Comparison of ENCODE assay signal across 25 cellular contexts in the genomic region with DNA sequence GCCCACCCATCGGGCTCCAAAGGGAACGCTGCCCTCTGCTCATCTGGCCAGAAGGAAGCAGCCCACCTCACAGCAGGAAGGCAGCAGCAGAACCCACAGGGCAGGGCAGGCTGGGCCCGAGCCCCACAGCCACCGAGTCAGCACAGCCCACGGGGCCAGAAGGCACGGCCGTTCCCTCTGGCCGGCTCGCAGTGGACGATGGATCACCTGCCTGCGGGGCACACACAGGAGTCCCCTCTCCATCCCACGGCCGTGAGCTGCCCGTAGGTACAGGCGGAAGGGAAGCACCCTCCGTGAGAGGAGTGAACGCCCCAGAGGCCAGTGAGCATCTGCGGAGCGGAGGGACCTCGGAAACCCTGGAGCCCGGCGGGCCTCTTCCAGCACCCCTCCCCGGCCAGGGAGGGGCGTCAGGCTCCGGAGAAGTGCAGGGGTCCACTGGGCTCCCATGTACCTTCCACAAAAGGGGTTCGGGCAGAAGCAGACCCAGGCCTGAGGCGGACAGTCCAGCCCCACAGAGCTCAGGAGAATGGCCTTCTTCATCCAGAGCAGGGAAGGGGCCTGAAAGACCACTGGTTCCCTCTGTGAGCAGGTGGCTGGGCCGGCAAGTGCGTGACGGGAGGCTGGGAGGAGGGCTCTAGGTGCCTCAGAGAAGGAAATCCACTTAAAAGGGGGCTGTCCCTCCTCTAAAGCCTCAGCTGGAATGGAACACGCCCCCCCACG. TPM values are rescaled to one million over a fixed set of nuclear protein-coding genes. Genes with fewer than 3 reads are reported as not detected.
DNase-seq lines count a peak whose midpoint lies in the region; ATAC-seq, FAIRE-seq and TF ChIP-seq lines count a peak whose summit lies in the region.
"Had no signal": no experiment of that assay in that cellular context is flagged by ENCODE, and none has a peak within 500 bp of the region (broad histone marks: within the 10 kb centered on the region; RNA-seq: fewer than 3 reads in every experiment).

No MANE protein-coding gene starts in this region.

- POLR2A ChIA-PET in SK-N-SH (lab: Yijun Ruan, JAX) = interaction anchor here (0.6 kb wide), 1 partner anchor 12 kb away, joined by 3 read pairs; no protein-coding TSS in a partner anchor
- POLR2A ChIA-PET in GM12878 (lab: Charles Lee) = interaction anchor here (0.7 kb wide), 1 partner anchor 38 kb away, joined by 4 read pairs; no protein-coding TSS in a partner anchor
- POLR2A ChIA-PET in HepG2 (lab: Yijun Ruan, JAX) = no interaction called here
- POLR2A ChIA-PET in activated CD4-positive, alpha-beta memory T cell treated with anti-CD3 and anti-CD28 coated beads, Interleukin-2, amount 10 ng/mL, durations not matched to agents 7 days and 5 days (lab: Charles Lee) = no interaction called here

- H3K27ac Mint-ChIP-seq in activated CD4-positive, alpha-beta memory T cell treated with anti-CD3 and anti-CD28 coated beads, Interleukin-2, amount 10 ng/mL, durations not matched to agents 7 days and 5 days = no peak overlapping the region
- H3K27ac Mint-ChIP-seq: CD8-positive, alpha-beta T cell had no signal

- intact Hi-C loops in GM12878 (cut with micrococcal nuclease; ENCODE audit: unreplicated experiment) (no loop called here), HepG2 (cut with micrococcal nuclease; ENCODE audit: unreplicated experiment) (no loop called here)

- FAIRE-seq in GM12878 (lab: Jason Lieb, UNC) = no peak
- no peak for FAIRE-seq in HepG2 (lab: Jason Lieb, UNC)
- FAIRE-seq: G401.6, GM19239, H54 had no signal

- RAD21 ChIA-PET in GM12878 (lab: Charles Lee; ENCODE audit: unreplicated experiment) = no interaction called here

- CTCF ChIA-PET in SK-N-SH (lab: Yijun Ruan, JAX) (interaction anchor here (0.7 to 2.9 kb wide), 4 partner anchors 8 to 94 kb away, joined by 3 to 16 read pairs (median 3); no protein-coding TSS in a partner anchor), GM12878 (lab: Yijun Ruan, JAX) (no interaction called here), HepG2 (lab: Yijun Ruan, JAX; ENCODE audit: low intra/inter-chr PET ratio, low total read pairs) (no interaction called here)
- CTCF ChIA-PET in activated CD4-positive, alpha-beta memory T cell treated with anti-CD3 and anti-CD28 coated beads, Interleukin-2, amount 10 ng/mL, durations not matched to agents 7 days and 5 days (lab: Charles Lee) = no interaction called here

- no peaks in the 10 kb centered on the region for H3K27me3 Mint-ChIP-seq in activated CD4-positive, alpha-beta memory T cell treated with anti-CD3 and anti-CD28 coated beads, Interleukin-2, amount 10 ng/mL, durations not matched to agents 7 days and 5 days

- peak; percentile 41 for DNase-seq in SK-N-SH
- no peak for DNase-seq in GM12878 (ENCODE audit: low read depth, low spot score)
- no peak for DNase-seq in HepG2 (ENCODE audit: low spot score)
- DNase-seq in effector CD8-positive, alpha-beta T cell (lab: John Stamatoyannopoulos, UW) = no peak
- DNase-seq in activated T-cell treated with anti-CD3 and anti-CD28 coated beads, Interleukin-2, amount 50 U/mL, for 48 hours = no peak
- no peak for DNase-seq in erythroblast (lab: John Stamatoyannopoulos, UW)
- no peak for DNase-seq in activated CD4-positive, alpha-beta memory T cell treated with anti-CD3 and anti-CD28 coated beads, Interleukin-2, amount 10 ng/mL, durations not matched to agents 7 days and 5 days
- DNase-seq: ACHN; C1 segment of cervical spinal cord; Calu3; CD8-positive, alpha-beta T cell; DMS153; KBM-7; MM.1S; NCI-H1048; NCI-H1436; NCI-H187 treated with DMSO at 0.1 percent for 48 hours; NCI-H510A; NK-92 treated with Interleukin-12 subunit alpha and Interleukin-12 subunit beta, amount 100 ng/mL, for 24 hours had no signal

- H3K4me3 ChIP-seq in SK-N-SH (ENCODE audit: low read depth in 2 of 2, low read length in 1 of 2) (no peak overlapping the region), GM12878 (no peak overlapping the region), HepG2 (replicated peaks in 1 of 3; ENCODE audit: insufficient read depth in 1 of 3, low read depth in 2 of 3, low read length in 3 of 3) (no peak overlapping the region)

- no peak overlapping the region for H3K9ac ChIP-seq in SK-N-SH
- H3K9ac ChIP-seq in GM12878 (ENCODE audit: control insufficient read depth, insufficient read depth, low read length) = no peak overlapping the region
- no peak overlapping the region for H3K9ac ChIP-seq in HepG2 (ENCODE audit: insufficient read depth, low read depth, low read length)

- TF ChIP-seq EP300 in SK-N-SH (IDR thresholded peaks at IDR 0.05; ENCODE audit: borderline replicate concordance in 1 of 2, low read depth in 1 of 2, low read length in 1 of 2) = no peak
- no peak for TF ChIP-seq EP300 in GM12878 (IDR thresholded peaks at IDR 0.05; ENCODE audit: borderline replicate concordance in 1 of 2, control insufficient read depth in 1 of 2, low read depth in 2 of 2, low read length in 2 of 2)
- TF ChIP-seq EP300 in HepG2 (IDR thresholded peaks at IDR 0.05; ENCODE audit: low read depth in 2 of 2, low read length in 2 of 2) = no peak
- no peak for TF ChIP-seq EP300 in HepG2 (CRISPR knock-in tag; IDR thresholded peaks at IDR 0.05; ENCODE audit: borderline replicate concordance)

- H4K20me1 ChIP-seq in SK-N-SH (ENCODE audit: insufficient read depth) (no peaks in the 10 kb centered on the region), GM12878 (ENCODE audit: control insufficient read depth, insufficient read depth) (no peaks in the 10 kb centered on the region), HepG2 (ENCODE audit: insufficient read depth, low read length) (no peaks in the 10 kb centered on the region)

- H3K79me2 ChIP-seq in SK-N-SH (ENCODE audit: insufficient read depth) (no peaks in the 10 kb centered on the region; the same call in 1 of the 2 replicates), GM12878 (ENCODE audit: control insufficient read depth, insufficient read depth, low read length) (peaks cover 3% of the 10 kb centered on the region), HepG2 (ENCODE audit: insufficient read depth, low read length) (no peaks in the 10 kb centered on the region)

- in situ Hi-C loops in GM12878 (cut with MboI) (no loop called here), HepG2 (cut with HindIII; ENCODE audit: extremely low pct_ligation_motif_present, low pct_unique_long_range_greater_than_20kb) (loop anchor here (10.0 kb wide), 1 partner anchor 51 kb away; no protein-coding TSS in a partner anchor)

- no peak overlapping the region for H2AFZ ChIP-seq in SK-N-SH (ENCODE audit: low read depth)
- H2AFZ ChIP-seq in GM12878 (ENCODE audit: control insufficient read depth, low read depth, low read length) = no peak overlapping the region
- H2AFZ ChIP-seq in HepG2 (ENCODE audit: low read length) = no peak overlapping the region

- H3K36me3 ChIP-seq in SK-N-SH (replicated peaks in 1 of 2; ENCODE audit: control insufficient read depth in 1 of 2, insufficient read depth in 2 of 2, low read length in 1 of 2) (peaks cover 0 to 20% of the 10 kb centered on the region in 2 experiments), GM12878 (ENCODE audit: control insufficient read depth in 2 of 2, insufficient read depth in 2 of 2, low read length in 1 of 2) (peaks cover 8 to 41% of the 10 kb centered on the region in 2 experiments; a peak in 3 of 4 replicates), HepG2 (replicated peaks in 1 of 2; ENCODE audit: control insufficient read depth in 1 of 2, insufficient read depth in 2 of 2, low read length in 2 of 2) (peaks cover 6 to 25% of the 10 kb centered on the region in 2 experiments; a peak in 3 of 5 replicates)

- no peak for TF ChIP-seq CTCF in SK-N-SH (IDR thresholded peaks at IDR 0.05)
- no peak for TF ChIP-seq CTCF in GM12878 (IDR thresholded peaks at IDR 0.05 in 2 of 3, conservative IDR thresholded peaks at IDR 0.05 in 1 of 3; ENCODE audit: control insufficient read depth in 2 of 3, extremely low read depth in 1 of 3, insufficient read depth in 1 of 3, low read depth in 3 of 3, low read length in 3 of 3)
- TF ChIP-seq CTCF in HepG2 (CRISPR knock-in tag; IDR thresholded peaks at IDR 0.05) = no peak

- H3K4me1 Mint-ChIP-seq in activated CD4-positive, alpha-beta memory T cell treated with anti-CD3 and anti-CD28 coated beads, Interleukin-2, amount 10 ng/mL, durations not matched to agents 7 days and 5 days = peaks cover 28% of the 10 kb centered on the region

- no peak overlapping the region for H3K27ac ChIP-seq in SK-N-SH (ENCODE audit: low read depth in 2 of 2, low read length in 1 of 2)
- no peak overlapping the region for H3K27ac ChIP-seq in GM12878 (ENCODE audit: control insufficient read depth, insufficient read depth)
- H3K27ac ChIP-seq in HepG2 (ENCODE audit: extremely low read length, insufficient read depth, low read length) = no peak overlapping the region
- H3K27ac ChIP-seq: 22Rv1 had no signal

- no peak overlapping the region for H3K4me2 ChIP-seq in SK-N-SH
- H3K4me2 ChIP-seq in GM12878 (ENCODE audit: control insufficient read depth, insufficient read depth) = no peak overlapping the region
- H3K4me2 ChIP-seq in HepG2 (ENCODE audit: low read depth, low read length) = no peak overlapping the region

- H3K9me3 ChIP-seq in SK-N-SH (no peaks in the 10 kb centered on the region), GM12878 (replicated peaks; ENCODE audit: control insufficient read depth, insufficient read depth, low read length) (no peaks in the 10 kb centered on the region; the same call in 2 of the 3 replicates), HepG2 (ENCODE audit: low read length) (no peaks in the 10 kb centered on the region)

- no peaks in the 10 kb centered on the region for H3K27me3 ChIP-seq in SK-N-SH (ENCODE audit: insufficient read depth)
- H3K27me3 ChIP-seq in GM12878 (replicated peaks in 1 of 2; ENCODE audit: control insufficient read depth in 2 of 2, insufficient read depth in 2 of 2, low read length in 1 of 2) = no peaks in the 10 kb centered on the region
- no peaks in the 10 kb centered on the region for H3K27me3 ChIP-seq in HepG2 (ENCODE audit: control insufficient read depth in 1 of 2, insufficient read depth in 2 of 2, low read length in 2 of 2)

- peaks cover 19% of the 10 kb centered on the region for H3F3A ChIP-seq in SK-N-SH (replicated peaks; ENCODE audit: insufficient read depth)

- no TSS peak for BruUV-seq in GM12878 (replicated peaks; lab: Mats Ljungman, UMichigan)
- BruUV-seq in HepG2 (replicated peaks; lab: Mats Ljungman, UMichigan) = no TSS peak

- SMC1A ChIA-PET in GM12878 (lab: Charles Lee; ENCODE audit: uncharacterized antibody, unreplicated experiment) = no interaction called here

- ATAC-seq in SK-N-SH treated with all-trans-retinoic acid at 6 μM for 48 hours = no peak
- ATAC-seq in GM12878 = no peak
- no peak for ATAC-seq in HepG2
- ATAC-seq: CD8-positive, alpha-beta T cell; Panc1 had no signal

- TF ChIP-seq POLR2A in GM12878 (IDR thresholded peaks at IDR 0.05; ENCODE audit: low read depth, low read length) (peak; percentile 23; the same call in 1 of the 2 replicates), HepG2 (IDR thresholded peaks at IDR 0.05; ENCODE audit: insufficient read depth in 1 of 2, low read depth in 2 of 2, low read length in 2 of 2) (no peak), erythroblast (IDR thresholded peaks at IDR 0.05; ENCODE audit: low read length) (no peak)

- no peaks in the 10 kb centered on the region for H3K9me2 ChIP-seq in SK-N-SH

- TF ChIP-seq RAD21 in SK-N-SH (IDR thresholded peaks at IDR 0.05; ENCODE audit: low read length) (no peak), GM12878 (IDR thresholded peaks at IDR 0.05; ENCODE audit: insufficient read depth, low read depth, low read length) (no peak), HepG2 (CRISPR knock-in tag; IDR thresholded peaks at IDR 0.05) (no peak)

- 94% methylated on average over 28 of the region's 32 CpGs for WGBS in SK-N-SH (ENCODE audit: low lambda C conversion rate)
- WGBS in GM12878 (ENCODE audit: insufficient coverage, insufficient replicate concordance, low lambda C conversion rate, missing lambda C conversion rate) = 98% methylated on average over 22 of the region's 32 CpGs
- 100% methylated on average over 5 of the region's 32 CpGs for WGBS in HepG2 (ENCODE audit: low lambda C conversion rate)

- H3K36me3 Mint-ChIP-seq in activated CD4-positive, alpha-beta memory T cell treated with anti-CD3 and anti-CD28 coated beads, Interleukin-2, amount 10 ng/mL, durations not matched to agents 7 days and 5 days (ENCODE audit: low read depth) = peaks cover 12% of the 10 kb centered on the region

- no peak overlapping the region for H3K4me3 Mint-ChIP-seq in activated CD4-positive, alpha-beta memory T cell treated with anti-CD3 and anti-CD28 coated beads, Interleukin-2, amount 10 ng/mL, durations not matched to agents 7 days and 5 days
- H3K4me3 Mint-ChIP-seq: CD8-positive, alpha-beta T cell had no signal

- no peaks in the 10 kb centered on the region for H3K9me3 Mint-ChIP-seq in activated CD4-positive, alpha-beta memory T cell treated with anti-CD3 and anti-CD28 coated beads, Interleukin-2, amount 10 ng/mL, durations not matched to agents 7 days and 5 days
- H3K9me3 Mint-ChIP-seq: CD8-positive, alpha-beta T cell had no signal

- H3K4me1 ChIP-seq in SK-N-SH (ENCODE audit: control insufficient read depth in 1 of 2, insufficient read depth in 2 of 2, low read depth in 1 of 2, low read length in 1 of 2) (peaks cover 5 to 11% of the 10 kb centered on the region in 2 experiments; a peak in 3 of 4 replicates), GM12878 (ENCODE audit: control insufficient read depth, insufficient read depth, low read length) (peaks cover 29% of the 10 kb centered on the region), HepG2 (ENCODE audit: insufficient read depth, low read length) (no peaks in the 10 kb centered on the region)

RNA-seq across cellular contexts. Expression of a gene that starts 11.7 kb away (rescaled TPM):
- 79.5 and 98.1 TPM in 2 replicates for polyA plus RNA-seq in SK-N-SH (2012; rRNA removed)
- polyA plus RNA-seq in SK-N-SH (2012; cell fraction: cytosol; rRNA removed) = 69.1 and 83.0 TPM in 2 replicates
- polyA plus RNA-seq in SK-N-SH (2012; cell fraction: nucleus; rRNA removed) = 53.9 and 64.3 TPM in 2 replicates
- 4.4 and 5.3 TPM in 2 replicates for total RNA-seq in GM12878 (2013; cell fraction: nucleolus; rRNA removed)
- total RNA-seq in GM12878 (2014; rRNA removed) = 71.4 and 81.6 TPM in 2 replicates
- total RNA-seq in GM12878 (2014; rRNA removed; fragmentation: Illumina TruSeq; extraction: Trizol) = 56.4 and 58.1 TPM in 2 replicates
- 62.1 TPM in 2 replicates for total RNA-seq in GM12878 (2021)
- 44.4 TPM for polyA plus RNA-seq in GM12878 (2011; ENCODE audit: low read depth)
- polyA plus RNA-seq in GM12878 (2011; rRNA removed) = 24.1 and 40.2 TPM in 2 replicates
- 61.4 and 74.1 TPM in 2 replicates for polyA plus RNA-seq in GM12878 (2011; cell fraction: cytosol; rRNA removed)
- 36.5 and 38.9 TPM in 2 replicates for polyA plus RNA-seq in GM12878 (2011; cell fraction: nucleus; rRNA removed)
- 51.4 and 59.5 TPM in 2 replicates for polyA plus RNA-seq in GM12878 (2012)
- 7.7 and 36.7 TPM in 2 replicates for polyA plus RNA-seq in GM12878 (2014; fragmentation: Illumina TruSeq; extraction: Trizol)
- 10 to 100 TPM in 1 of 2 experiments, 1 to 10 TPM in 1; 7.7 to 23.3 TPM for polyA plus RNA-seq in GM12878 (2014; fragmentation: Nextera tagmentation; extraction: Ambion mirVana)
- polyA plus RNA-seq in GM12878 (2014; rRNA removed) = 77.5 and 87.5 TPM in 2 replicates
- 100 to 1,000 TPM; 115 to 122 TPM for polyA plus RNA-seq in GM12878 (2016; fragmentation: Nextera tagmentation; extraction: Ambion mirVana)
- polyA minus RNA-seq in GM12878 (2011; rRNA and poly(A)+ RNA removed) = 18.9 and 42.0 TPM in 2 replicates
- polyA minus RNA-seq in GM12878 (2011; cell fraction: cytosol; rRNA and poly(A)+ RNA removed) = 14.9 and 15.0 TPM in 2 replicates
- 7.5 and 9.6 TPM in 2 replicates for polyA minus RNA-seq in GM12878 (2011; cell fraction: nucleus; rRNA and poly(A)+ RNA removed)
- total RNA-seq in HepG2 (2016; rRNA removed; fragmentation: Illumina TruSeq; extraction: Trizol) = 26.8 and 32.7 TPM in 2 replicates
- 11.4 TPM in 2 replicates for total RNA-seq in HepG2 (2016; cell fraction: cytosol; rRNA removed; fragmentation: Illumina TruSeq; extraction: Trizol; ENCODE audit: low read depth)
- 26.2 and 40.5 TPM in 2 replicates for total RNA-seq in HepG2 (2016; cell fraction: insoluble cytoplasmic fraction; rRNA removed; fragmentation: Illumina TruSeq; extraction: Trizol)
- 14.4 and 18.7 TPM in 2 replicates for total RNA-seq in HepG2 (2016; cell fraction: membrane; rRNA removed; fragmentation: Illumina TruSeq; extraction: Trizol)
- 9.7 and 11.3 TPM in 2 replicates for total RNA-seq in HepG2 (2016; cell fraction: nucleus; rRNA removed; fragmentation: Illumina TruSeq; extraction: Trizol)
- 6.4 and 9.1 TPM in 2 replicates for polyA plus RNA-seq in HepG2 (2011; rRNA removed)
- polyA plus RNA-seq in HepG2 (2011; cell fraction: cytosol; rRNA removed) = 8.6 and 15.0 TPM in 2 replicates
- polyA plus RNA-seq in HepG2 (2011; cell fraction: nucleus; rRNA removed) = 7.0 and 14.0 TPM in 2 replicates
- polyA plus RNA-seq in HepG2 (2012) = 9.3 and 12.3 TPM in 2 replicates
- polyA plus RNA-seq in HepG2 (2016; cell fraction: cytosol; fragmentation: Illumina TruSeq; extraction: Trizol; ENCODE audit: low read depth) = 11.6 and 16.1 TPM in 2 replicates
- 33.4 and 44.1 TPM in 2 replicates for polyA plus RNA-seq in HepG2 (2016; cell fraction: insoluble cytoplasmic fraction; fragmentation: Illumina TruSeq; extraction: Trizol; ENCODE audit: low read depth)
- polyA plus RNA-seq in HepG2 (2016; cell fraction: membrane; fragmentation: Illumina TruSeq; extraction: Trizol; ENCODE audit: low read depth) = 15.0 and 16.2 TPM in 2 replicates
- 21.7 and 21.8 TPM in 2 replicates for polyA plus RNA-seq in HepG2 (2016; cell fraction: nucleus; fragmentation: Illumina TruSeq; extraction: Trizol; ENCODE audit: insufficient read depth, low read depth)
- 10.9 and 35.3 TPM in 2 replicates for polyA minus RNA-seq in HepG2 (2011; rRNA and poly(A)+ RNA removed; ENCODE audit: low replicate concordance)
- 3.8 and 4.1 TPM in 2 replicates for polyA minus RNA-seq in HepG2 (2011; cell fraction: cytosol; rRNA and poly(A)+ RNA removed)
- 1.2 and 1.3 TPM in 2 replicates for polyA minus RNA-seq in HepG2 (2011; cell fraction: nucleus; rRNA and poly(A)+ RNA removed)
- total RNA-seq in activated CD4-positive, alpha-beta memory T cell treated with anti-CD3 and anti-CD28 coated beads, Interleukin-2, amount 10 ng/mL, durations not matched to agents 7 days and 5 days = 10 to 100 TPM; 85.2 to 87.5 TPM

RNA-seq across cellular contexts. Expression of a gene that starts 11.7 kb away (rescaled TPM):
- polyA plus RNA-seq in SK-N-SH (2012; rRNA removed) (30.7 and 34.8 TPM in 2 replicates), GM12878 (2011; rRNA removed) (34.8 and 43.2 TPM in 2 replicates), GM12878 (2014; fragmentation: Illumina TruSeq; extraction: Trizol) (75.6 and 79.8 TPM in 2 replicates), GM12878 (2014; fragmentation: Nextera tagmentation; extraction: Ambion mirVana) (10 to 100 TPM; 91.4 to 92.9 TPM), GM12878 (2014; rRNA removed) (58.9 and 59.2 TPM in 2 replicates), GM12878 (2016; fragmentation: Nextera tagmentation; extraction: Ambion mirVana) (100 to 1,000 TPM; 125 to 128 TPM), HepG2 (2011; rRNA removed) (13.2 and 15.8 TPM in 2 replicates)
- 36.0 and 37.6 TPM in 2 replicates for polyA plus RNA-seq in SK-N-SH (2012; cell fraction: cytosol; rRNA removed)
- polyA plus RNA-seq in SK-N-SH (2012; cell fraction: nucleus; rRNA removed) = 13.9 and 18.7 TPM in 2 replicates
- total RNA-seq in GM12878 (2013; cell fraction: nucleolus; rRNA removed) = 17.7 and 17.9 TPM in 2 replicates
- total RNA-seq in GM12878 (2014; rRNA removed) (57.1 and 61.7 TPM in 2 replicates), GM12878 (2014; rRNA removed; fragmentation: Illumina TruSeq; extraction: Trizol) (54.8 and 60.1 TPM in 2 replicates), GM12878 (2021) (61.2 and 62.9 TPM in 2 replicates), HepG2 (2016; rRNA removed; fragmentation: Illumina TruSeq; extraction: Trizol) (34.2 and 42.6 TPM in 2 replicates)
- polyA plus RNA-seq in GM12878 (2011; ENCODE audit: low read depth) = 25.8 TPM
- 36.7 and 39.9 TPM in 2 replicates for polyA plus RNA-seq in GM12878 (2011; cell fraction: cytosol; rRNA removed)
- polyA plus RNA-seq in GM12878 (2011; cell fraction: nucleus; rRNA removed) = 16.7 and 20.8 TPM in 2 replicates
- 37.1 and 37.7 TPM in 2 replicates for polyA plus RNA-seq in GM12878 (2012)
- polyA minus RNA-seq in GM12878 (2011; rRNA and poly(A)+ RNA removed) = 29.7 and 30.7 TPM in 2 replicates
- polyA minus RNA-seq in GM12878 (2011; cell fraction: cytosol; rRNA and poly(A)+ RNA removed) = 10.8 and 13.8 TPM in 2 replicates
- 9.9 and 13.7 TPM in 2 replicates for polyA minus RNA-seq in GM12878 (2011; cell fraction: nucleus; rRNA and poly(A)+ RNA removed)
- total RNA-seq in HepG2 (2016; cell fraction: cytosol; rRNA removed; fragmentation: Illumina TruSeq; extraction: Trizol; ENCODE audit: low read depth) = 13.1 and 15.3 TPM in 2 replicates
- total RNA-seq in HepG2 (2016; cell fraction: insoluble cytoplasmic fraction; rRNA removed; fragmentation: Illumina TruSeq; extraction: Trizol) = 32.0 and 45.6 TPM in 2 replicates
- total RNA-seq in HepG2 (2016; cell fraction: membrane; rRNA removed; fragmentation: Illumina TruSeq; extraction: Trizol) = 31.1 and 33.3 TPM in 2 replicates
- total RNA-seq in HepG2 (2016; cell fraction: nucleus; rRNA removed; fragmentation: Illumina TruSeq; extraction: Trizol) = 15.3 and 15.4 TPM in 2 replicates
- 11.1 and 11.7 TPM in 2 replicates for polyA plus RNA-seq in HepG2 (2011; cell fraction: cytosol; rRNA removed)
- polyA plus RNA-seq in HepG2 (2011; cell fraction: nucleus; rRNA removed) = 5.3 and 6.1 TPM in 2 replicates
- 13.3 and 14.1 TPM in 2 replicates for polyA plus RNA-seq in HepG2 (2012)
- polyA plus RNA-seq in HepG2 (2016; cell fraction: cytosol; fragmentation: Illumina TruSeq; extraction: Trizol; ENCODE audit: low read depth) = 12.8 and 16.1 TPM in 2 replicates
- polyA plus RNA-seq in HepG2 (2016; cell fraction: insoluble cytoplasmic fraction; fragmentation: Illumina TruSeq; extraction: Trizol; ENCODE audit: low read depth) = 46.0 and 53.3 TPM in 2 replicates
- polyA plus RNA-seq in HepG2 (2016; cell fraction: membrane; fragmentation: Illumina TruSeq; extraction: Trizol; ENCODE audit: low read depth) = 22.1 and 24.5 TPM in 2 replicates
- 29.4 and 33.1 TPM in 2 replicates for polyA plus RNA-seq in HepG2 (2016; cell fraction: nucleus; fragmentation: Illumina TruSeq; extraction: Trizol; ENCODE audit: insufficient read depth, low read depth)
- polyA minus RNA-seq in HepG2 (2011; rRNA and poly(A)+ RNA removed; ENCODE audit: low replicate concordance) = 13.9 and 40.9 TPM in 2 replicates
- polyA minus RNA-seq in HepG2 (2011; cell fraction: cytosol; rRNA and poly(A)+ RNA removed) = 2.8 and 5.7 TPM in 2 replicates
- 4.8 and 7.1 TPM in 2 replicates for polyA minus RNA-seq in HepG2 (2011; cell fraction: nucleus; rRNA and poly(A)+ RNA removed)
- 10 to 100 TPM; 23.6 to 25.7 TPM for total RNA-seq in activated CD4-positive, alpha-beta memory T cell treated with anti-CD3 and anti-CD28 coated beads, Interleukin-2, amount 10 ng/mL, durations not matched to agents 7 days and 5 days

RNA-seq across cellular contexts. Expression of a gene that starts 20.9 kb away (rescaled TPM):
- polyA plus RNA-seq in SK-N-SH (2012; rRNA removed) (28.7 and 46.2 TPM in 2 replicates), GM12878 (2011; rRNA removed) (18.6 and 33.4 TPM in 2 replicates), GM12878 (2014; fragmentation: Illumina TruSeq; extraction: Trizol) (2.4 and 8.1 TPM in 2 replicates), GM12878 (2014; fragmentation: Nextera tagmentation; extraction: Ambion mirVana) (1 to 10 TPM; 2.2 to 5.1 TPM), GM12878 (2014; rRNA removed) (43.2 and 63.4 TPM in 2 replicates), GM12878 (2016; fragmentation: Nextera tagmentation; extraction: Ambion mirVana) (10 to 100 TPM; 73.1 to 76.8 TPM), HepG2 (2011; rRNA removed) (17.4 and 21.4 TPM in 2 replicates)
- 20.4 and 23.6 TPM in 2 replicates for polyA plus RNA-seq in SK-N-SH (2012; cell fraction: cytosol; rRNA removed)
- polyA plus RNA-seq in SK-N-SH (2012; cell fraction: nucleus; rRNA removed) = 29.9 and 64.7 TPM in 2 replicates
- total RNA-seq in GM12878 (2013; cell fraction: nucleolus; rRNA removed) = 141 TPM in 2 replicates
- total RNA-seq in GM12878 (2014; rRNA removed) (70.5 and 75.7 TPM in 2 replicates), GM12878 (2014; rRNA removed; fragmentation: Illumina TruSeq; extraction: Trizol) (17.1 and 18.7 TPM in 2 replicates), GM12878 (2021) (56.5 and 56.6 TPM in 2 replicates), HepG2 (2016; rRNA removed; fragmentation: Illumina TruSeq; extraction: Trizol) (53.3 and 64.7 TPM in 2 replicates)
- 20.3 TPM for polyA plus RNA-seq in GM12878 (2011; ENCODE audit: low read depth)
- 63.4 and 81.7 TPM in 2 replicates for polyA plus RNA-seq in GM12878 (2011; cell fraction: cytosol; rRNA removed)
- 48.8 and 57.0 TPM in 2 replicates for polyA plus RNA-seq in GM12878 (2011; cell fraction: nucleus; rRNA removed)
- 37.9 and 62.7 TPM in 2 replicates for polyA plus RNA-seq in GM12878 (2012)
- polyA minus RNA-seq in GM12878 (2011; rRNA and poly(A)+ RNA removed) = 26.5 and 49.2 TPM in 2 replicates
- 29.7 and 31.5 TPM in 2 replicates for polyA minus RNA-seq in GM12878 (2011; cell fraction: cytosol; rRNA and poly(A)+ RNA removed)
- polyA minus RNA-seq in GM12878 (2011; cell fraction: nucleus; rRNA and poly(A)+ RNA removed) = 23.5 and 35.1 TPM in 2 replicates
- total RNA-seq in HepG2 (2016; cell fraction: cytosol; rRNA removed; fragmentation: Illumina TruSeq; extraction: Trizol; ENCODE audit: low read depth) = 47.7 and 50.1 TPM in 2 replicates
- 48.4 and 60.1 TPM in 2 replicates for total RNA-seq in HepG2 (2016; cell fraction: insoluble cytoplasmic fraction; rRNA removed; fragmentation: Illumina TruSeq; extraction: Trizol)
- total RNA-seq in HepG2 (2016; cell fraction: membrane; rRNA removed; fragmentation: Illumina TruSeq; extraction: Trizol) = 27.3 and 29.1 TPM in 2 replicates
- 29.9 and 32.7 TPM in 2 replicates for total RNA-seq in HepG2 (2016; cell fraction: nucleus; rRNA removed; fragmentation: Illumina TruSeq; extraction: Trizol)
- 10.9 and 20.1 TPM in 2 replicates for polyA plus RNA-seq in HepG2 (2011; cell fraction: cytosol; rRNA removed)
- polyA plus RNA-seq in HepG2 (2011; cell fraction: nucleus; rRNA removed) = 35.5 and 46.7 TPM in 2 replicates
- polyA plus RNA-seq in HepG2 (2012) = 10.5 and 17.0 TPM in 2 replicates
- polyA plus RNA-seq in HepG2 (2016; cell fraction: cytosol; fragmentation: Illumina TruSeq; extraction: Trizol; ENCODE audit: low read depth) = 8.6 and 11.6 TPM in 2 replicates
- 22.4 and 37.7 TPM in 2 replicates for polyA plus RNA-seq in HepG2 (2016; cell fraction: insoluble cytoplasmic fraction; fragmentation: Illumina TruSeq; extraction: Trizol; ENCODE audit: low read depth)
- 10.8 and 11.3 TPM in 2 replicates for polyA plus RNA-seq in HepG2 (2016; cell fraction: membrane; fragmentation: Illumina TruSeq; extraction: Trizol; ENCODE audit: low read depth)
- polyA plus RNA-seq in HepG2 (2016; cell fraction: nucleus; fragmentation: Illumina TruSeq; extraction: Trizol; ENCODE audit: insufficient read depth, low read depth) = 31.9 and 32.8 TPM in 2 replicates
- 26.5 and 51.4 TPM in 2 replicates for polyA minus RNA-seq in HepG2 (2011; rRNA and poly(A)+ RNA removed; ENCODE audit: low replicate concordance)
- 24.4 and 27.0 TPM in 2 replicates for polyA minus RNA-seq in HepG2 (2011; cell fraction: cytosol; rRNA and poly(A)+ RNA removed)
- polyA minus RNA-seq in HepG2 (2011; cell fraction: nucleus; rRNA and poly(A)+ RNA removed) = 22.9 and 27.4 TPM in 2 replicates
- 100 to 1,000 TPM; 120 to 136 TPM for total RNA-seq in activated CD4-positive, alpha-beta memory T cell treated with anti-CD3 and anti-CD28 coated beads, Interleukin-2, amount 10 ng/mL, durations not matched to agents 7 days and 5 days

Comparison
In these comparisons a context has a peak if more than half of its experiments do, and no peak if none do; other contexts are left out.
1. POLR2A ChIA-PET loops: an anchor here in SK-N-SH (0.6 kb wide) and GM12878 (0.7 kb wide); none called in HepG2 and activated CD4-positive, alpha-beta memory T cell treated with anti-CD3 and anti-CD28 coated beads, Interleukin-2, amount 10 ng/mL, durations not matched to agents 7 days and 5 days.